In the genomic region with DNA sequence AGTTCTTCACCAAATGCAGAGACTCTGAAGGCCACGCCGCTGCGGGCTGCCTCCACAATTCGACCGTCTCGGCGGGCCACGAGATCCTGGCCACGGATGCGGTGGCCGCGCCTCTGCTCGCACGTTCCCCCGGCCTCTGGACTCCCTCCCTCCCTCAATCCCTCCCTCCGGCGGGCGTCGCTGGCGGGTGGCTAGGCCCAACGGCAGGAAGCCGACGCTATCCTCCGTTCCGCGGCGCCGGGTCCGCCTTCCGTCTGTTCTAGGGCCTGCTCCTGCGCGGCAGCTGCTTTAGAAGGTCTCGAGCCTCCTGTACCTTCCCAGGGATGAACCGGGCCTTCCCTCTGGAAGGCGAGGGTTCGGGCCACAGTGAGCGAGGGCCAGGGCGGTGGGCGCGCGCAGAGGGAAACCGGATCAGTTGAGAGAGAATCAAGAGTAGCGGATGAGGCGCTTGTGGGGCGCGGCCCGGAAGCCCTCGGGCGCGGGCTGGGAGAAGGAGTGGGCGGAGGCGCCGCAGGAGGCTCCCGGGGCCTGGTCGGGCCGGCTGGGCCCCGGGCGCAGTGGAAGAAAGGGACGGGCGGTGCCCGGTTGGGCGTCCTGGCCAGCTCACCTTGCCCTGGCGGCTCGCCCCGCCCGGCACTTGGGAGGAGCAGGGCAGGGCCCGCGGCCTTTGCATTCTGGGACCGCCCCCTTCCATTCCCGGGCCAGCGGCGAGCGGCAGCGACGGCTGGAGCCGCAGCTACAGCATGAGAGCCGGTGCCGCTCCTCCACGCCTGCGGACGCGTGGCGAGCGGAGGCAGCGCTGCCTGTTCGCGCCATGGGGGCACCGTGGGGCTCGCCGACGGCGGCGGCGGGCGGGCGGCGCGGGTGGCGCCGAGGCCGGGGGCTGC, we compare ENCODE assay signal across 8 cellular contexts.
DNase-seq lines count a peak whose midpoint lies in the region; ATAC-seq lines count a peak whose summit lies in the region.

A gene with protein sequence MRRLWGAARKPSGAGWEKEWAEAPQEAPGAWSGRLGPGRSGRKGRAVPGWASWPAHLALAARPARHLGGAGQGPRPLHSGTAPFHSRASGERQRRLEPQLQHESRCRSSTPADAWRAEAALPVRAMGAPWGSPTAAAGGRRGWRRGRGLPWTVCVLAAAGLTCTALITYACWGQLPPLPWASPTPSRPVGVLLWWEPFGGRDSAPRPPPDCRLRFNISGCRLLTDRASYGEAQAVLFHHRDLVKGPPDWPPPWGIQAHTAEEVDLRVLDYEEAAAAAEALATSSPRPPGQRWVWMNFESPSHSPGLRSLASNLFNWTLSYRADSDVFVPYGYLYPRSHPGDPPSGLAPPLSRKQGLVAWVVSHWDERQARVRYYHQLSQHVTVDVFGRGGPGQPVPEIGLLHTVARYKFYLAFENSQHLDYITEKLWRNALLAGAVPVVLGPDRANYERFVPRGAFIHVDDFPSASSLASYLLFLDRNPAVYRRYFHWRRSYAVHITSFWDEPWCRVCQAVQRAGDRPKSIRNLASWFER (plus strand): TSS at position 227 of the 887 bp plus-strand sequence. CDS start 213 bp downstream, at position 440.

- ATAC-seq in GM19397 (IDR thresholded peaks at IDR 0.05; ENCODE audit: unreplicated experiment) (peak; percentile 84), HG03565 (IDR thresholded peaks at IDR 0.05; ENCODE audit: unreplicated experiment) (peak; percentile 78)

- DNase-seq in COLO668 (lab: John Stamatoyannopoulos, UW; ENCODE audit: unreplicated experiment), result peak; percentile 91
- peak; percentile 93 for DNase-seq in NOMO-1 treated with dmso at 0.1 percent for 144 hours (lab: John Stamatoyannopoulos, UW; ENCODE audit: unreplicated experiment)
- DNase-seq in activated T-cell treated with anti-CD3 and anti-CD28 coated beads for 4 hours, result peak; percentile 48
- DNase-seq in epithelial cell of prostate (ENCODE audit: low read depth, low spot score), result no peak
- peak; percentile 38 to 43 for DNase-seq in stimulated activated CD8-positive, alpha-beta memory T cell treated with anti-CD3 and anti-CD28 coated beads, Interleukin-7, amount 100 ng/mL, for 1 hour (ENCODE audit: low read depth in 2 of 2)

- no peaks in the 10 kb centered on the region for H3K9me3 ChIP-seq in mucosa of rectum (ENCODE audit: control insufficient read depth in 2 of 2, low read length in 2 of 2)

- no peaks in the 10 kb centered on the region for H3K27me3 ChIP-seq in mucosa of rectum (ENCODE audit: control insufficient read depth in 2 of 2, insufficient read depth in 2 of 2, low read length in 2 of 2)

- no peaks in the 10 kb centered on the region for H3K36me3 ChIP-seq in mucosa of rectum (ENCODE audit: control insufficient read depth in 2 of 2, insufficient read depth in 2 of 2, low read length in 2 of 2)

- H3K4me3 ChIP-seq in mucosa of rectum (ENCODE audit: low read length in 2 of 2), result peak within 1 kb of the TSS; percentile 72 to 79

- H3K27ac ChIP-seq in epithelial cell of prostate (peak within 1 kb of the TSS; percentile 78), mucosa of rectum (ENCODE audit: low read depth in 2 of 2, low read length in 2 of 2) (peak within 1 kb of the TSS; percentile 95 to 98)

- H3K4me1 ChIP-seq in mucosa of rectum (ENCODE audit: control insufficient read depth in 2 of 2, insufficient read depth in 2 of 2, low read length in 2 of 2), result peaks cover 29 to 41% of the 10 kb centered on the region in 2 donors

- H3K9ac ChIP-seq in mucosa of rectum (ENCODE audit: low read depth in 1 of 2, low read length in 2 of 2), result peak within 1 kb of the TSS; percentile 83 to 92
